In the genomic region with DNA sequence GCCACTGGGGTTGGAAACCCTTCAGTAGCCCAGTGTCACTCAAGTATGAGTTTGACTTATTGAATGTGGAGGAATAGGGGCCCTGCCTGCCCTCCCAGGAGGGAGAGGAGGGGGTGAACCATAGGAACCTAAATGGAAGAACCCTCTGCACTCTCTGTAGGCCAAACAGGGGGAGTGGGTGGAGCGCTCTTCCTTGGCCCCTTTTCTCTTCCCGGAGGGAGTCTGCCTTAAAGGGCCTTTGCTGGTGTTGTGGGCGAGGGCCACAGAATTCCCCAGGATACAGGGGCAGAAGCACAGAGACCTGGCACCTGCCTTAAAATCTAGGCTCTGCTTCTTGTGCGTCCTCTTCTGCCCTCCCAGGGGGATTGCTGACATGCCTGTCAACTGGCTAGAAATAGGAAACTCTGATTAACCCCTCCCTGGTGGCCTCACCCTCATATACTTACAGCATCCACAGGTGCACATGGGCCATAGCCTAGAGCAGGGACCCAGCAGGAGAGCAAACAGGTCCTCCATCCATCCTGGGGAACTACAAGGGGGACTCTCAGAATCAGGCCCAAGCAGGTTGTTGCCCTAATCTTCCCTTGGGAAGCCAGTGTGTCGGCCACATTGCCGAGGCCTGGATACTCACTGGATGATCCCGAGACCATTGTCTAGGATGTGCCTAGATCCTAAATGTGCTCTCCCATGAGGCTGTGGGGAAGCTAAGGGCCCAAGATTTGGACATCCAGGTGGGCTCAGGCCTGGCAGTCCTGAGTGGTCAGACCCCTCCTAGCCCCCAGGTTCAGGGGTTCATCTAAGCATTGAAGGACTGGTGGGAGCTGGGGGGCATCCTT, we compare ENCODE assay signal across 2 cellular contexts.
TF ChIP-seq lines count a peak whose summit lies in the region.

No MANE protein-coding gene starts in this region.

TF ChIP-seq in K562, 482 proteins besides CTCF, POLR2A, EP300 and RAD21 (continued from another document):
- TF ChIP-seq, protein P1, sequence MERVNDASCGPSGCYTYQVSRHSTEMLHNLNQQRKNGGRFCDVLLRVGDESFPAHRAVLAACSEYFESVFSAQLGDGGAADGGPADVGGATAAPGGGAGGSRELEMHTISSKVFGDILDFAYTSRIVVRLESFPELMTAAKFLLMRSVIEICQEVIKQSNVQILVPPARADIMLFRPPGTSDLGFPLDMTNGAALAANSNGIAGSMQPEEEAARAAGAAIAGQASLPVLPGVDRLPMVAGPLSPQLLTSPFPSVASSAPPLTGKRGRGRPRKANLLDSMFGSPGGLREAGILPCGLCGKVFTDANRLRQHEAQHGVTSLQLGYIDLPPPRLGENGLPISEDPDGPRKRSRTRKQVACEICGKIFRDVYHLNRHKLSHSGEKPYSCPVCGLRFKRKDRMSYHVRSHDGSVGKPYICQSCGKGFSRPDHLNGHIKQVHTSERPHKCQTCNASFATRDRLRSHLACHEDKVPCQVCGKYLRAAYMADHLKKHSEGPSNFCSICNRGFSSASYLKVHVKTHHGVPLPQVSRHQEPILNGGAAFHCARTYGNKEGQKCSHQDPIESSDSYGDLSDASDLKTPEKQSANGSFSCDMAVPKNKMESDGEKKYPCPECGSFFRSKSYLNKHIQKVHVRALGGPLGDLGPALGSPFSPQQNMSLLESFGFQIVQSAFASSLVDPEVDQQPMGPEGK (CRISPR knock-in tag; IDR thresholded peaks at IDR 0.05; ENCODE audit: borderline replicate concordance): no peak
- TF ChIP-seq BHLHE40 (IDR thresholded peaks at IDR 0.05; ENCODE audit: low read length): no peak
- no peak for TF ChIP-seq CREBBP (IDR thresholded peaks at IDR 0.05; ENCODE audit: low read depth, low read length)
- TF ChIP-seq GATA2 (CRISPR knock-in tag; IDR thresholded peaks at IDR 0.05): no peak
- TF ChIP-seq ZNF644 (tag; IDR thresholded peaks at IDR 0.05; ENCODE audit: low read depth): no peak
- no peak for TF ChIP-seq POLR2B (IDR thresholded peaks at IDR 0.05; ENCODE audit: low read depth, partially characterized antibody)
- no peak for TF ChIP-seq U2AF1 (optimal IDR thresholded peaks at IDR 0.05; ENCODE audit: low read depth, low read length)
- no peak for TF ChIP-seq EZH2 (IDR thresholded peaks at IDR 0.05; ENCODE audit: borderline replicate concordance, low read depth, low read length)
- no peak for TF ChIP-seq ZNF76 (CRISPR knock-in tag; IDR thresholded peaks at IDR 0.05; ENCODE audit: borderline replicate concordance)
- no peak for TF ChIP-seq NR2C2 (CRISPR knock-in tag; IDR thresholded peaks at IDR 0.05)
- TF ChIP-seq NR2C2 (tag; IDR thresholded peaks at IDR 0.05): no peak
- TF ChIP-seq ZBTB8A (IDR thresholded peaks at IDR 0.05; ENCODE audit: partially characterized antibody): no peak
- no peak for TF ChIP-seq BRF1 (IDR thresholded peaks at IDR 0.05; ENCODE audit: borderline replicate concordance, extremely low read depth, insufficient read length)
TF ChIP-seq in K562: peak in this region for 0.

TF ChIP-seq in liver, 16 proteins besides CTCF, POLR2A, EP300 and RAD21:
- TF ChIP-seq, protein P2, sequence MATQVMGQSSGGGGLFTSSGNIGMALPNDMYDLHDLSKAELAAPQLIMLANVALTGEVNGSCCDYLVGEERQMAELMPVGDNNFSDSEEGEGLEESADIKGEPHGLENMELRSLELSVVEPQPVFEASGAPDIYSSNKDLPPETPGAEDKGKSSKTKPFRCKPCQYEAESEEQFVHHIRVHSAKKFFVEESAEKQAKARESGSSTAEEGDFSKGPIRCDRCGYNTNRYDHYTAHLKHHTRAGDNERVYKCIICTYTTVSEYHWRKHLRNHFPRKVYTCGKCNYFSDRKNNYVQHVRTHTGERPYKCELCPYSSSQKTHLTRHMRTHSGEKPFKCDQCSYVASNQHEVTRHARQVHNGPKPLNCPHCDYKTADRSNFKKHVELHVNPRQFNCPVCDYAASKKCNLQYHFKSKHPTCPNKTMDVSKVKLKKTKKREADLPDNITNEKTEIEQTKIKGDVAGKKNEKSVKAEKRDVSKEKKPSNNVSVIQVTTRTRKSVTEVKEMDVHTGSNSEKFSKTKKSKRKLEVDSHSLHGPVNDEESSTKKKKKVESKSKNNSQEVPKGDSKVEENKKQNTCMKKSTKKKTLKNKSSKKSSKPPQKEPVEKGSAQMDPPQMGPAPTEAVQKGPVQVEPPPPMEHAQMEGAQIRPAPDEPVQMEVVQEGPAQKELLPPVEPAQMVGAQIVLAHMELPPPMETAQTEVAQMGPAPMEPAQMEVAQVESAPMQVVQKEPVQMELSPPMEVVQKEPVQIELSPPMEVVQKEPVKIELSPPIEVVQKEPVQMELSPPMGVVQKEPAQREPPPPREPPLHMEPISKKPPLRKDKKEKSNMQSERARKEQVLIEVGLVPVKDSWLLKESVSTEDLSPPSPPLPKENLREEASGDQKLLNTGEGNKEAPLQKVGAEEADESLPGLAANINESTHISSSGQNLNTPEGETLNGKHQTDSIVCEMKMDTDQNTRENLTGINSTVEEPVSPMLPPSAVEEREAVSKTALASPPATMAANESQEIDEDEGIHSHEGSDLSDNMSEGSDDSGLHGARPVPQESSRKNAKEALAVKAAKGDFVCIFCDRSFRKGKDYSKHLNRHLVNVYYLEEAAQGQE (IDR thresholded peaks at IDR 0.05): no peak
- TF ChIP-seq, protein P3, sequence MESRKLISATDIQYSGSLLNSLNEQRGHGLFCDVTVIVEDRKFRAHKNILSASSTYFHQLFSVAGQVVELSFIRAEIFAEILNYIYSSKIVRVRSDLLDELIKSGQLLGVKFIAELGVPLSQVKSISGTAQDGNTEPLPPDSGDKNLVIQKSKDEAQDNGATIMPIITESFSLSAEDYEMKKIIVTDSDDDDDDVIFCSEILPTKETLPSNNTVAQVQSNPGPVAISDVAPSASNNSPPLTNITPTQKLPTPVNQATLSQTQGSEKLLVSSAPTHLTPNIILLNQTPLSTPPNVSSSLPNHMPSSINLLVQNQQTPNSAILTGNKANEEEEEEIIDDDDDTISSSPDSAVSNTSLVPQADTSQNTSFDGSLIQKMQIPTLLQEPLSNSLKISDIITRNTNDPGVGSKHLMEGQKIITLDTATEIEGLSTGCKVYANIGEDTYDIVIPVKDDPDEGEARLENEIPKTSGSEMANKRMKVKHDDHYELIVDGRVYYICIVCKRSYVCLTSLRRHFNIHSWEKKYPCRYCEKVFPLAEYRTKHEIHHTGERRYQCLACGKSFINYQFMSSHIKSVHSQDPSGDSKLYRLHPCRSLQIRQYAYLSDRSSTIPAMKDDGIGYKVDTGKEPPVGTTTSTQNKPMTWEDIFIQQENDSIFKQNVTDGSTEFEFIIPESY (IDR thresholded peaks at IDR 0.05): no peak
- TF ChIP-seq GABPA (IDR thresholded peaks at IDR 0.05 in 1 of 2, conservative IDR thresholded peaks at IDR 0.05 in 1 of 2): no peak
- TF ChIP-seq NR2F2 (IDR thresholded peaks at IDR 0.05): no peak
- TF ChIP-seq HNF4G (IDR thresholded peaks at IDR 0.05): no peak
- no peak for TF ChIP-seq RXRA (IDR thresholded peaks at IDR 0.05)
- no peak for TF ChIP-seq SP1 (IDR thresholded peaks at IDR 0.05)
- no peak for TF ChIP-seq FOXA2 (IDR thresholded peaks at IDR 0.05)
- TF ChIP-seq TAF1 (conservative IDR thresholded peaks at IDR 0.05): no peak
- TF ChIP-seq YY1 (IDR thresholded peaks at IDR 0.05): no peak
- TF ChIP-seq FOXA1 (IDR thresholded peaks at IDR 0.05): no peak
- no peak for TF ChIP-seq JUND (IDR thresholded peaks at IDR 0.05)
- TF ChIP-seq HNF4A (conservative IDR thresholded peaks at IDR 0.05): no peak
- TF ChIP-seq, protein P4, sequence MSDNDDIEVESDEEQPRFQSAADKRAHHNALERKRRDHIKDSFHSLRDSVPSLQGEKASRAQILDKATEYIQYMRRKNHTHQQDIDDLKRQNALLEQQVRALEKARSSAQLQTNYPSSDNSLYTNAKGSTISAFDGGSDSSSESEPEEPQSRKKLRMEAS (IDR thresholded peaks at IDR 0.05): no peak
- TF ChIP-seq, protein P5, sequence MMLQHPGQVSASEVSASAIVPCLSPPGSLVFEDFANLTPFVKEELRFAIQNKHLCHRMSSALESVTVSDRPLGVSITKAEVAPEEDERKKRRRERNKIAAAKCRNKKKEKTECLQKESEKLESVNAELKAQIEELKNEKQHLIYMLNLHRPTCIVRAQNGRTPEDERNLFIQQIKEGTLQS (IDR thresholded peaks at IDR 0.05): no peak
- TF ChIP-seq EGR1 (IDR thresholded peaks at IDR 0.05; ENCODE audit: low read depth in 2 of 2): no peak
